Comparison of ENCODE assay signal across 26 cellular contexts in the genomic region with DNA sequence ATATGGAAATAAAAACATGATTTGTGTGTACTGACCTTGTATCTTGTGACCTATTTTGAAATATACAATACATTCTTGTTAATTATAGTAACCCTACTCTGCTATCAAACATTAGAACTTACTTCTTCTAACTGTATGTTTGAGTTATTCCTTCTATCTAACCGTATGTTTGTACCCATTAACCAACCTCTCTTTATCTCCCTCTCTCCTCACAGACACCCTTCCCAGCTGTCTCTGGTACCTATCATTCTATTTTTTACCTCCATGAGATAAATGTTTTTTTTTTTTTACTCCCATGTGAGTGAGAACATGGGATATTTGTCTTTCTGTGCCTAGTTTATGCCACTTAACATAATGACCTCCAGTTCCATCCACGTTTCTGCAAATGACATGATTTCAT.
"Had no signal": no experiment of that assay in that cellular context is flagged by ENCODE, and none has a peak within 500 bp of the region (broad histone marks: within the 10 kb centered on the region; RNA-seq: fewer than 3 reads in every experiment).

No MANE protein-coding gene starts in this region.

- H3K4me2 ChIP-seq: smooth muscle cell had no signal

- DNase-seq: hypothalamus; immature natural killer cell; kidney; left colon; left lung; midbrain; mucosa of descending colon; naive thymus-derived CD4-positive, alpha-beta T cell; ovary; retina; right lobe of liver; stimulated activated CD4-positive, alpha-beta T cell treated with anti-CD3 and anti-CD28 coated beads, Interleukin-15, amount 100 ng/mL, for 24 hours; stimulated activated CD4-positive, alpha-beta T cell treated with anti-CD3 and anti-CD28 coated beads, Interleukin-2, amount 100 ng/mL, for 24 hours; stimulated activated CD4-positive, alpha-beta T cell treated with anti-CD3 and anti-CD28 coated beads, Interleukin-4, amount 100 ng/mL, for 1 hour; stimulated activated naive B cell treated with anti-CD40 and anti-IgM and Interleukin-4, amounts not matched to agents 10 μg/mL and 1 μg/mL and 100 μg/mL, for 72 hours; stimulated activated naive CD8-positive, alpha-beta T cell treated with anti-CD3 and anti-CD28 coated beads, Interleukin-15, Interleukin-2, amounts not matched to agents 100 U/mL and 50 U/mL, for 24 hours; stomach; testis; thyroid gland; transverse colon; upper lobe of left lung had no signal

- H3K9me3 ChIP-seq: left lung, mucosa of descending colon, ovary, prostate gland, right lobe of liver, stomach, testis, thyroid gland, transverse colon, upper lobe of left lung, vagina had no signal

- H3K4me3 ChIP-seq: left lung, lung, mucosa of descending colon, ovary, prostate gland, right lobe of liver, smooth muscle cell, stomach, testis, thyroid gland, transverse colon, upper lobe of left lung, vagina had no signal

- H3K4me1 ChIP-seq: left lung, prostate gland, right lobe of liver, stomach, testis, thyroid gland, transverse colon, upper lobe of left lung, vagina had no signal

- H3K27me3 ChIP-seq: left lung, ovary, right lobe of liver, stomach, testis, thyroid gland, transverse colon, upper lobe of left lung, vagina had no signal

- ATAC-seq: left colon; left lung; mucosa of descending colon; naive thymus-derived CD4-positive, alpha-beta T cell; natural killer cell treated with Interleukin-12 subunit alpha and Interleukin-12 subunit beta and Interleukin-15 and Interleukin-18, amount 100 ng/mL, for 72 hours; right lobe of liver; stimulated activated naive B cell treated with anti-CD40 and anti-IgM and Interleukin-4, amounts not matched to agents 10 μg/mL and 1 μg/mL and 100 μg/mL, for 72 hours; stimulated activated naive CD8-positive, alpha-beta T cell treated with anti-CD3 and anti-CD28 coated beads, Interleukin-15, Interleukin-2, amounts not matched to agents 100 U/mL and 50 U/mL, for 24 hours had no signal

- H3K36me3 ChIP-seq: left lung, ovary, prostate gland, right lobe of liver, stomach, thyroid gland, transverse colon, upper lobe of left lung, vagina had no signal

- H3K27ac ChIP-seq: left lung, ovary, prostate gland, right lobe of liver, stomach, testis, thyroid gland, transverse colon, upper lobe of left lung, vagina had no signal
